Comparison of ENCODE assay signal across 17 cellular contexts in genomic region chr22:33405194-33405593, GRCh38.
DNase-seq lines count a peak whose midpoint lies in the region; ATAC-seq and TF ChIP-seq lines count a peak whose summit lies in the region.
"Had no signal": no experiment of that assay in that cellular context is flagged by ENCODE, and none has a peak within 500 bp of the region (broad histone marks: within the 10 kb centered on the region; RNA-seq: fewer than 3 reads in every experiment).

No MANE protein-coding gene starts in this region.

- H3K27ac ChIP-seq in heart right ventricle, result no peak overlapping the region

- H3K4me1 ChIP-seq in heart right ventricle, result peaks cover 0 to 28% (median 17%) of the 10 kb centered on the region in 9 donors
- H3K4me1 ChIP-seq: BE2C had no signal

- WGBS in heart right ventricle, 2 donors, result 44 to 56% methylated on average over 3 of the region's 3 CpGs

- intact Hi-C loops in heart right ventricle (cut with DNase I), result loop anchor here in 1 of 10 donors (10.0 kb wide), 1 partner anchor 60 kb away; no protein-coding TSS in a partner anchor

- peak; percentile 5 for DNase-seq in EH (ENCODE audit: low read depth)
- peak; percentile 47 for DNase-seq in NOMO-1 treated with dmso at 0.1 percent for 144 hours (lab: John Stamatoyannopoulos, UW; ENCODE audit: unreplicated experiment)
- peak in 1 of 2 donors; percentile 25 for DNase-seq in heart right ventricle
- peak; percentile 47 for DNase-seq in myocyte (ENCODE audit: low read depth)
- DNase-seq in NCI-H2227 (lab: John Stamatoyannopoulos, UW; ENCODE audit: unreplicated experiment), result no peak
- no peak for DNase-seq in epidermal melanocyte (ENCODE audit: insufficient read length, low spot score)
- DNase-seq: BE2C; CD4-positive, alpha-beta memory T cell; DMS79 treated with DMSO at 0.1 percent for 48 hours; GF-D8; HFFc6; MM.1S; NCI-H1105 treated with DMSO at 0.1 percent for 48 hours; NCI-H1930; NCI-H524; SK-N-SH had no signal

- no peak overlapping the region for H3K4me3 ChIP-seq in heart right ventricle

- TF ChIP-seq CTCF in heart right ventricle (IDR thresholded peaks at IDR 0.05), result no peak

- H3K9me3 ChIP-seq in heart right ventricle, result no peaks in the 10 kb centered on the region
- H3K9me3 ChIP-seq: BE2C, SK-N-SH had no signal

- no peaks in the 10 kb centered on the region for H3K27me3 ChIP-seq in heart right ventricle
- H3K27me3 ChIP-seq: BE2C had no signal

- ATAC-seq in heart right ventricle (peak in 6 of 8 donors; percentile 70 to 85 (median 81)), GM21737 (IDR thresholded peaks at IDR 0.05; ENCODE audit: unreplicated experiment) (no peak)

- no peaks in the 10 kb centered on the region for H3K36me3 ChIP-seq in heart right ventricle
- H3K36me3 ChIP-seq: BE2C had no signal

Comparison
In these comparisons a context has a peak if more than half of its experiments do, and no peak if none do; other contexts are left out.
1. DNase-seq: peak in EH (single experiment), NOMO-1 treated with dmso at 0.1 percent for 144 hours (single experiment) and myocyte (single experiment); none in NCI-H2227 (single experiment) and epidermal melanocyte (single experiment).